ENCODE assay signal across 27 cellular contexts in genomic region chr3:143088835-143089234, GRCh38.
"Had no signal": no experiment of that assay in that cellular context is flagged by ENCODE, and none has a peak within 500 bp of the region (broad histone marks: within the 10 kb centered on the region; RNA-seq: fewer than 3 reads in every experiment).

No MANE protein-coding gene starts in this region.

- H3K9me3 Mint-ChIP-seq: activated T-cell treated with anti-CD3 and anti-CD28 coated beads, Interleukin-2, amount 50 U/mL, for 24 hours; activated T-cell treated with anti-CD3 and anti-CD28 coated beads, Interleukin-2, amount 50 U/mL, for 72 hours; T-cell; T-helper 1 cell treated with Interleukin-12 subunit alpha and Interleukin-12 subunit beta and Interleukin-4 antibody, amounts not matched to agents 30 μg/mL and 1 μg/mL, for 36 hours had no signal

- H3K9me3 ChIP-seq: body of pancreas, colonic mucosa, esophagus squamous epithelium, gastroesophageal sphincter had no signal

- H3K27me3 Mint-ChIP-seq: activated CD4-positive, alpha-beta T cell treated with anti-CD3 and anti-CD28 coated beads for 36 hours; activated CD4-positive, alpha-beta T cell treated with anti-CD3 and anti-CD28 coated beads, Interleukin-2, amount 10 ng/mL, durations not matched to agents 7 days and 5 days; activated naive CD8-positive, alpha-beta T cell had no signal

- ATAC-seq: activated CD4-positive, alpha-beta T cell treated with anti-CD3 and anti-CD28 coated beads for 36 hours; activated T-cell treated with anti-CD3 and anti-CD28 coated beads, Interleukin-2, amount 50 U/mL, for 72 hours; body of pancreas; gastroesophageal sphincter; T-cell had no signal

- H3K36me3 Mint-ChIP-seq: activated naive CD8-positive, alpha-beta T cell; T-cell had no signal

- H3K27ac Mint-ChIP-seq: activated CD4-positive, alpha-beta memory T cell treated with anti-CD3 and anti-CD28 coated beads, Interleukin-2, amount 10 ng/mL, durations not matched to agents 7 days and 5 days; activated CD4-positive, alpha-beta T cell treated with anti-CD3 and anti-CD28 coated beads for 36 hours; activated CD4-positive, alpha-beta T cell treated with anti-CD3 and anti-CD28 coated beads, Interleukin-2, amount 10 ng/mL, durations not matched to agents 7 days and 5 days; activated naive CD8-positive, alpha-beta T cell; activated T-cell treated with anti-CD3 and anti-CD28 coated beads, Interleukin-2, amount 50 U/mL, for 24 hours; activated T-cell treated with anti-CD3 and anti-CD28 coated beads, Interleukin-2, amount 50 U/mL, for 72 hours; T-cell; T-helper 1 cell treated with Interleukin-12 subunit alpha and Interleukin-12 subunit beta and Interleukin-4 antibody, amounts not matched to agents 30 μg/mL and 1 μg/mL, for 36 hours had no signal

- H3K27me3 ChIP-seq: body of pancreas, colonic mucosa, esophagus squamous epithelium had no signal

- H3K4me1 ChIP-seq: body of pancreas, colonic mucosa, esophagus squamous epithelium, gastroesophageal sphincter had no signal

- H3K36me3 ChIP-seq: colonic mucosa, esophagus squamous epithelium, gastroesophageal sphincter had no signal

- H3K27ac ChIP-seq: body of pancreas, colonic mucosa, epithelial cell of prostate, esophagus squamous epithelium, gastroesophageal sphincter had no signal

- H3K4me3 ChIP-seq: body of pancreas, colonic mucosa, esophagus squamous epithelium, gastroesophageal sphincter had no signal

- DNase-seq: activated CD4-positive, alpha-beta memory T cell treated with anti-CD3 and anti-CD28 coated beads, Interleukin-2, amount 10 ng/mL, durations not matched to agents 7 days and 5 days; activated CD4-positive, alpha-beta T cell treated with anti-CD3 and anti-CD28 coated beads for 36 hours; activated CD4-positive, alpha-beta T cell treated with anti-CD3 and anti-CD28 coated beads, Interleukin-2, amount 10 ng/mL, durations not matched to agents 7 days and 5 days; activated CD4-positive, alpha-beta T cell treated with anti-CD3 and anti-CD28 coated beads, Interleukin-2, amount 50 U/mL, for 4 hours; activated CD4-positive, CD25-positive, alpha-beta regulatory T cell; activated CD4-positive, CD25-positive, alpha-beta regulatory T cell treated with anti-CD3 and anti-CD28 coated beads, Interleukin-2, amount 50 U/mL, for 72 hours; activated CD8-positive, alpha-beta memory T cell treated with anti-CD3 and anti-CD28 coated beads, Interleukin-2, amount 50 U/mL, for 48 hours; activated effector memory CD4-positive, alpha-beta T cell treated with Interleukin-2 at 50 U/mL for 16 hours; activated gamma-delta T cell treated with Interleukin-2 at 50 U/mL for 16 hours; activated naive CD4-positive, alpha-beta T cell treated with anti-CD3 and anti-CD28 coated beads, Interleukin-2, amount 50 U/mL, for 16 hours; activated naive CD4-positive, alpha-beta T cell treated with Interleukin-2 at 50 U/mL for 16 hours; activated T-cell treated with anti-CD3 and anti-CD28 coated beads for 4 hours; activated T-cell treated with anti-CD3 and anti-CD28 coated beads, Interleukin-2, amount 50 U/mL, for 24 hours; activated T-cell treated with anti-CD3 and anti-CD28 coated beads, Interleukin-2, amount 50 U/mL, for 72 hours; amygdala; aorta; body of pancreas; caudate nucleus; colonic mucosa; effector CD8-positive, alpha-beta T cell; esophagus squamous epithelium; foreskin melanocyte; T-cell had no signal

- H3K4me3 Mint-ChIP-seq: activated CD4-positive, alpha-beta memory T cell treated with anti-CD3 and anti-CD28 coated beads, Interleukin-2, amount 10 ng/mL, durations not matched to agents 7 days and 5 days; activated CD4-positive, alpha-beta T cell treated with anti-CD3 and anti-CD28 coated beads for 36 hours; activated CD4-positive, alpha-beta T cell treated with anti-CD3 and anti-CD28 coated beads, Interleukin-2, amount 10 ng/mL, durations not matched to agents 7 days and 5 days; activated naive CD8-positive, alpha-beta T cell; activated T-cell treated with anti-CD3 and anti-CD28 coated beads, Interleukin-2, amount 50 U/mL, for 24 hours; activated T-cell treated with anti-CD3 and anti-CD28 coated beads, Interleukin-2, amount 50 U/mL, for 72 hours; T-cell; T-helper 1 cell treated with Interleukin-12 subunit alpha and Interleukin-12 subunit beta and Interleukin-4 antibody, amounts not matched to agents 30 μg/mL and 1 μg/mL, for 36 hours had no signal
